20 cellular contexts compared by ENCODE assay signal in the genomic region with DNA sequence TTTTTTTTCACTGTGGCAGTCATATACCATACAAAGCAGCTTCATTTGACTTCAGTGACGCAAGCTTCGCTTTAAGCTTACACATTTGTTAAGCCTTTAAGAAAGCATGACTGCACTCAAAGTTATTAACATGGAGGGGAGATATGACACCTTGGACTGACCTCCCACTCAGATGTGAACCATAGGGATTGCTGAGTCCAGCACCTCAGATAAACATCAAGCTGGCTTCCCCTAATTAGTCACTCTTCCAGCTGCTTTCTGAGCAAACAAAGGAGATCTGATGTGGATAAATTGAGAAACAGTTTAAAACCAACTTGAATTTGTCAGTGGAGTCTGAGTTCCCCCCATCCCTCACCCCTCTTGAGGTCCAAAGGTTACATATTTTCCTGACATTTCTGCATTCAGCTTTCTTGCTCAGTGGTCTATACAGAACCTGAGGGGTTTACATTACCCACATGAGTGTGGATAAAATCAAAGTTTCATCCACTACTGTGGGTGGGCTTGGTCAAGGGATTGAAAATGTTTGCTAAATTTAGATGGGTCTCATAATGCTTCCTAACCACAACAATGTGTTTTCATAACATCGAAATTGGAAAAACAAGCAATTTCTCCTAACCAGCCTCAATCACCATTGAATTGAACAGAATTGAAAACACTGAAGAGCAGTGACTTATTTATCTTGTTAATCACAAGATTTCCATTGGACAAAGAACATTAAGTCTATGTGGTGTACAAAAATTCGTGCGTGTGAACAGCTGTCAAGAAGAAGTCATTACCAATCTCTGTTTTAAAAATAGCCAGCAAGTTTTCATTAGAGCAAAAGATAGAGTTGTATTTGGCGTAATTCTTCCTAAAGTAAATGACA.
A peak's percentile ranks its signal among the peaks of the same experiment; 100 is the strongest.
DNase-seq lines count a peak whose midpoint lies in the region; ATAC-seq and TF ChIP-seq lines count a peak whose summit lies in the region.
"Had no signal": no experiment of that assay in that cellular context is flagged by ENCODE, and none has a peak within 500 bp of the region (broad histone marks: within the 10 kb centered on the region; RNA-seq: fewer than 3 reads in every experiment).

No MANE protein-coding gene starts in this region.

- no peak overlapping the region for H3K27ac Mint-ChIP-seq in CD8-positive, alpha-beta memory T cell
- H3K27ac Mint-ChIP-seq: activated T-helper 17 cell treated with anti-CD3 and anti-CD28 coated beads, Interleukin-2, amount 50 U/mL, for 72 hours; endodermal cell; T-helper 2 cell treated with Interferon-gamma antibody and Interleukin-4, amounts not matched to agents 5 μg/mL and 100 μg/mL, for 36 hours had no signal

- no peaks in the 10 kb centered on the region for H3K9me3 ChIP-seq in GM23248 (ENCODE audit: low read depth)
- H3K9me3 ChIP-seq in RWPE2 (ENCODE audit: severe bottlenecking), result no peaks in the 10 kb centered on the region
- H3K9me3 ChIP-seq in fibroblast of lung (ENCODE audit: control insufficient read depth, insufficient read depth, low read depth, low read length), result no peaks in the 10 kb centered on the region
- no peaks in the 10 kb centered on the region for H3K9me3 ChIP-seq in CD8-positive, alpha-beta memory T cell (ENCODE audit: low read length)

- H4K20me1 ChIP-seq in GM23248 (ENCODE audit: insufficient read depth) (no peaks in the 10 kb centered on the region), fibroblast of lung (ENCODE audit: control insufficient read depth, extremely low read depth, insufficient read depth, low read length) (no peaks in the 10 kb centered on the region)

- H3K9me2 ChIP-seq in GM23248 (ENCODE audit: insufficient read depth), result no peaks in the 10 kb centered on the region

- POLR2A ChIA-PET in CD8-positive, alpha-beta memory T cell (lab: Charles Lee), result no interaction called here

- H3K4me3 ChIP-seq in GM23248 (no peak overlapping the region), RWPE2 (ENCODE audit: severe bottlenecking) (no peak overlapping the region), fibroblast of lung (replicated peaks in 1 of 4; ENCODE audit: control extremely low read depth in 1 of 4, insufficient read depth in 1 of 4, low read depth in 3 of 4, low read length in 4 of 4) (no peak overlapping the region)
- H3K4me3 ChIP-seq in CD8-positive, alpha-beta memory T cell (ENCODE audit: low read length), result no peak overlapping the region

- H2AFZ ChIP-seq in GM23248 (no peak overlapping the region), fibroblast of lung (ENCODE audit: low read length) (no peak overlapping the region)

- CTCF ChIA-PET in CD8-positive, alpha-beta memory T cell (lab: Charles Lee), result no interaction called here

- H3K79me2 ChIP-seq in GM23248 (ENCODE audit: insufficient read depth) (no peaks in the 10 kb centered on the region), fibroblast of lung (ENCODE audit: control insufficient read depth, insufficient read depth, low read length) (no peaks in the 10 kb centered on the region)

- 66 to 72% methylated on average over 6 of the region's 6 CpGs for WGBS in GM23248 (ENCODE audit: low coverage in 1 of 2, low lambda C conversion rate in 2 of 2, missing lambda C conversion rate in 2 of 2), 2 experiments

- peak; percentile 44; the same call in 1 of the 3 replicates for ATAC-seq in RWPE2 (ENCODE audit: low read depth)
- ATAC-seq: activated T-helper 17 cell treated with anti-CD3 and anti-CD28 coated beads, Interleukin-2, amount 50 U/mL, for 72 hours; left colon had no signal

- in situ Hi-C loops in GM23248 (cut with MboI), result no loop called here

- H3K4me2 ChIP-seq in GM23248 (ENCODE audit: unreplicated experiment) (no peak overlapping the region), fibroblast of lung (ENCODE audit: extremely low read depth, insufficient read depth, low read length) (no peak overlapping the region)

- peaks cover 9% of the 10 kb centered on the region; the same call in 1 of the 2 replicates for H3K4me1 ChIP-seq in GM23248 (ENCODE audit: insufficient read depth)
- no peaks in the 10 kb centered on the region for H3K4me1 ChIP-seq in RWPE2 (ENCODE audit: insufficient read depth, poor library complexity, severe bottlenecking)
- peaks cover 4% of the 10 kb centered on the region for H3K4me1 ChIP-seq in fibroblast of lung (ENCODE audit: control insufficient read depth, extremely low read depth, insufficient read depth, low read length)
- no peaks in the 10 kb centered on the region for H3K4me1 ChIP-seq in CD8-positive, alpha-beta memory T cell (ENCODE audit: insufficient read depth, low read length)

- H3F3A ChIP-seq in GM23248 (ENCODE audit: insufficient read depth), result no peaks in the 10 kb centered on the region

- H3K27ac ChIP-seq in GM23248 (no peak overlapping the region), RWPE2 (ENCODE audit: poor library complexity, severe bottlenecking) (no peak overlapping the region), fibroblast of lung (ENCODE audit: insufficient read depth, low read length) (no peak overlapping the region)
- H3K27ac ChIP-seq in CD8-positive, alpha-beta memory T cell (ENCODE audit: low read depth, low read length), result no peak overlapping the region

- no peaks in the 10 kb centered on the region for H3K27me3 Mint-ChIP-seq in CD8-positive, alpha-beta memory T cell
- H3K27me3 Mint-ChIP-seq: activated T-helper 17 cell treated with anti-CD3 and anti-CD28 coated beads, Interleukin-2, amount 50 U/mL, for 72 hours had no signal

- H3K4me3 Mint-ChIP-seq in CD8-positive, alpha-beta memory T cell, result no peak overlapping the region
- H3K4me3 Mint-ChIP-seq: activated T-helper 17 cell treated with anti-CD3 and anti-CD28 coated beads, Interleukin-2, amount 50 U/mL, for 72 hours; endodermal cell; T-helper 2 cell treated with Interferon-gamma antibody and Interleukin-4, amounts not matched to agents 5 μg/mL and 100 μg/mL, for 36 hours had no signal

- H3K36me3 ChIP-seq in GM23248 (ENCODE audit: low read depth), result no peaks in the 10 kb centered on the region
- H3K36me3 ChIP-seq in RWPE2 (ENCODE audit: low read depth), result no peaks in the 10 kb centered on the region
- no peaks in the 10 kb centered on the region for H3K36me3 ChIP-seq in fibroblast of lung (ENCODE audit: control insufficient read depth, insufficient read depth, low read length)
- no peaks in the 10 kb centered on the region for H3K36me3 ChIP-seq in CD8-positive, alpha-beta memory T cell (ENCODE audit: insufficient read depth, low read length)

- no peaks in the 10 kb centered on the region for H3K36me3 Mint-ChIP-seq in CD8-positive, alpha-beta memory T cell

- H3K27me3 ChIP-seq in GM23248 (replicated peaks; ENCODE audit: insufficient read depth) (no peaks in the 10 kb centered on the region), RWPE2 (ENCODE audit: insufficient read depth, poor library complexity, severe bottlenecking) (no peaks in the 10 kb centered on the region), fibroblast of lung (ENCODE audit: control insufficient read depth, insufficient read depth, low read length) (no peaks in the 10 kb centered on the region)
- no peaks in the 10 kb centered on the region for H3K27me3 ChIP-seq in CD8-positive, alpha-beta memory T cell (ENCODE audit: insufficient read depth, low read length, poor library complexity, severe bottlenecking)

- no peak for TF ChIP-seq CTCF in RWPE2 (IDR thresholded peaks at IDR 0.05; ENCODE audit: poor library complexity, severe bottlenecking)
- no peak for TF ChIP-seq CTCF in fibroblast of lung (conservative IDR thresholded peaks at IDR 0.05 in 1 of 2, IDR thresholded peaks at IDR 0.05 in 1 of 2; ENCODE audit: low read depth in 1 of 2, low read length in 2 of 2)

- peaks cover 0 to 20% (median 6%) of the 10 kb centered on the region in 5 donors for H3K9me3 Mint-ChIP-seq in CD8-positive, alpha-beta memory T cell
- H3K9me3 Mint-ChIP-seq: T-helper 2 cell treated with Interferon-gamma antibody and Interleukin-4, amounts not matched to agents 5 μg/mL and 100 μg/mL, for 36 hours had no signal

- DNase-seq in GM23248 (peak; percentile 35), RWPE2 (ENCODE audit: low spot score) (no peak), fibroblast of lung (ENCODE audit: low read depth in 2 of 2) (peak; percentile 61 to 90), renal cortical epithelial cell (ENCODE audit: low read depth) (peak; percentile 19), CD1c-positive myeloid dendritic cell (ENCODE audit: extremely low spot score) (no peak)
- no peak for DNase-seq in activated CD4-positive, alpha-beta T cell treated with anti-CD3 and anti-CD28 coated beads for 1 hour
- DNase-seq in CD8-positive, alpha-beta memory T cell, result no peak
- DNase-seq: activated CD4-positive, CD25-positive, alpha-beta regulatory T cell treated with anti-CD3 and anti-CD28 coated beads, Interleukin-2, amount 50 U/mL, for 72 hours; DMS153; endodermal cell; foreskin melanocyte; left colon; MM.1S; NCI-H1694 treated with DMSO at 0.1 percent for 48 hours; NCI-H446 treated with DMSO at 0.1 percent for 48 hours; occipital lobe; stimulated activated CD4-positive, alpha-beta T cell treated with anti-CD3 and anti-CD28 coated beads, Interleukin-4, amount 100 ng/mL, for 1 hour; substantia nigra had no signal

- H3K4me1 Mint-ChIP-seq in CD8-positive, alpha-beta memory T cell, result no peaks in the 10 kb centered on the region
- H3K4me1 Mint-ChIP-seq: activated T-helper 17 cell treated with anti-CD3 and anti-CD28 coated beads, Interleukin-2, amount 50 U/mL, for 72 hours; endodermal cell had no signal

- H3K9ac ChIP-seq in GM23248 (no peak overlapping the region), fibroblast of lung (ENCODE audit: insufficient read depth, low read length) (no peak overlapping the region)

Comparison
In these comparisons a context has a peak if more than half of its experiments do, and no peak if none do; other contexts are left out.
1. DNase-seq: peak in GM23248 (single experiment), fibroblast of lung (2 of 2) and renal cortical epithelial cell (single experiment); none in RWPE2 (single experiment), CD1c-positive myeloid dendritic cell (single experiment), activated CD4-positive, alpha-beta T cell treated with anti-CD3 and anti-CD28 coated beads for 1 hour (single experiment) and CD8-positive, alpha-beta memory T cell (0 of 5).